20 cellular contexts compared by ENCODE assay signal in the genomic region with DNA sequence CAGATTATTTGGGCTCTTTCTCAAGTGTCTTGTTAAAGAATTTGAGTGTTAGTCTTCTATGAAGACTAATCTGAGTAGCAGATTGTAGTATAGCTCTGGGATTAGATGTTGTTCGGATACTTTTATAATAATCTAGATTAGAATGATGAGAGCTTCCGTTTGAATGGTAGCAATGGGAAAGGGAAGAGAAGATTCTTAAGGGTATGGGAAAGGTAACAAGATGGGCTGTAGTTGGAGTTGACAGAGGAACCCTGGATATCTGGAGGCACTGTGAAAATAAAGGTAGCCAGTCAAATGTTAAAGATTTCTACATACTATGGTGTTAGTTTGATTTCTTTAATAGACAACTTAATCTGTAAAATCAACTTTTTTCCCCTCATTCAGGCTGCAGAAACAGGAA.
"Had no signal": no experiment of that assay in that cellular context is flagged by ENCODE, and none has a peak within 500 bp of the region (broad histone marks: within the 10 kb centered on the region; RNA-seq: fewer than 3 reads in every experiment).

No MANE protein-coding gene starts in this region.

- DNase-seq: activated CD4-positive, alpha-beta memory T cell treated with anti-CD3 and anti-CD28 coated beads, Interleukin-2, amount 10 ng/mL, durations not matched to agents 7 days and 5 days; activated CD4-positive, alpha-beta T cell treated with anti-CD3 and anti-CD28 coated beads for 1 hour; activated CD4-positive, alpha-beta T cell treated with anti-CD3 and anti-CD28 coated beads, Interleukin-2, amount 50 U/mL, for 1 hour; activated CD8-positive, alpha-beta memory T cell treated with anti-CD3 and anti-CD28 coated beads, Interleukin-2, amount 50 U/mL, for 48 hours; activated gamma-delta T cell treated with Interleukin-2 at 50 U/mL for 16 hours; activated naive CD4-positive, alpha-beta T cell treated with anti-CD3 and anti-CD28 coated beads, Interleukin-2, amount 10 ng/mL, durations not matched to agents 7 days and 5 days; activated T-cell treated with anti-CD3 and anti-CD28 coated beads, Interleukin-2, amount 50 U/mL, for 4 hours; amygdala; MM.1S; NCI-H1105 treated with DMSO at 0.1 percent for 48 hours; NCI-H1436 treated with DMSO at 0.1 percent for 48 hours; NCI-H187; NCI-H2081 treated with DMSO at 0.1 percent for 48 hours; NCI-H446; NCI-H524; SHP77 had no signal

- H3K4me3 Mint-ChIP-seq: activated CD4-positive, alpha-beta memory T cell treated with anti-CD3 and anti-CD28 coated beads, Interleukin-2, amount 10 ng/mL, durations not matched to agents 7 days and 5 days; activated naive CD4-positive, alpha-beta T cell treated with anti-CD3 and anti-CD28 coated beads, Interleukin-2, amount 10 ng/mL, durations not matched to agents 7 days and 5 days; activated T-cell treated with anti-CD3 and anti-CD28 coated beads, Interleukin-2, amount 50 U/mL, for 4 hours; central memory CD8-positive, alpha-beta T cell; T-helper 1 cell treated with Interleukin-12 subunit alpha and Interleukin-12 subunit beta and Interleukin-4 antibody, amounts not matched to agents 30 μg/mL and 1 μg/mL, for 36 hours had no signal

- H3K27me3 Mint-ChIP-seq: activated CD4-positive, alpha-beta memory T cell treated with anti-CD3 and anti-CD28 coated beads, Interleukin-2, amount 10 ng/mL, durations not matched to agents 7 days and 5 days; activated naive CD4-positive, alpha-beta T cell treated with anti-CD3 and anti-CD28 coated beads, Interleukin-2, amount 10 ng/mL, durations not matched to agents 7 days and 5 days; central memory CD8-positive, alpha-beta T cell had no signal

- H3K9me3 Mint-ChIP-seq: activated CD4-positive, alpha-beta memory T cell treated with anti-CD3 and anti-CD28 coated beads, Interleukin-2, amount 10 ng/mL, durations not matched to agents 7 days and 5 days; activated naive CD4-positive, alpha-beta T cell treated with anti-CD3 and anti-CD28 coated beads, Interleukin-2, amount 10 ng/mL, durations not matched to agents 7 days and 5 days; activated T-cell treated with anti-CD3 and anti-CD28 coated beads, Interleukin-2, amount 50 U/mL, for 4 hours; activated T-helper 2 cell treated with anti-CD3 and anti-CD28 coated beads, Interferon-gamma antibody, Interleukin-2, Interleukin-4, amounts not matched to agents 10 μg/mL and 5 μg/mL and 100 μg/mL, durations not matched to agents 14 hours and 24 hours and 36 hours; brain; central memory CD8-positive, alpha-beta T cell; T-helper 1 cell treated with Interleukin-12 subunit alpha and Interleukin-12 subunit beta and Interleukin-4 antibody, amounts not matched to agents 30 μg/mL and 1 μg/mL, for 36 hours had no signal

- H3K27ac Mint-ChIP-seq: activated CD4-positive, alpha-beta memory T cell treated with anti-CD3 and anti-CD28 coated beads, Interleukin-2, amount 10 ng/mL, durations not matched to agents 7 days and 5 days; activated naive CD4-positive, alpha-beta T cell treated with anti-CD3 and anti-CD28 coated beads, Interleukin-2, amount 10 ng/mL, durations not matched to agents 7 days and 5 days; activated T-helper 2 cell treated with anti-CD3 and anti-CD28 coated beads, Interferon-gamma antibody, Interleukin-2, Interleukin-4, amounts not matched to agents 10 μg/mL and 5 μg/mL and 100 μg/mL, durations not matched to agents 14 hours and 24 hours and 36 hours; brain; T-helper 1 cell treated with Interleukin-12 subunit alpha and Interleukin-12 subunit beta and Interleukin-4 antibody, amounts not matched to agents 30 μg/mL and 1 μg/mL, for 36 hours had no signal

- ATAC-seq: activated T-cell treated with anti-CD3 and anti-CD28 coated beads, Interleukin-2, amount 50 U/mL, for 4 hours had no signal
